ENCODE assay signal across 14 cellular contexts in genomic region chr16:68739964-68740627, GRCh38. TPM values are rescaled to one million over a fixed set of nuclear protein-coding genes. Genes with fewer than 3 reads are reported as not detected.
DNase-seq lines count a peak whose midpoint lies in the region; ATAC-seq, FAIRE-seq and TF ChIP-seq lines count a peak whose summit lies in the region.
"Had no signal": no experiment of that assay in that cellular context is flagged by ENCODE, and none has a peak within 500 bp of the region (broad histone marks: within the 10 kb centered on the region; RNA-seq: fewer than 3 reads in every experiment).

No MANE protein-coding gene starts in this region.

- H3K27ac ChIP-seq in BLaER1 treated with 17β-estradiol and CSF1 and Interleukin-3, amounts not matched to agents 10 nM and 100 nM, result peak overlapping the region in 5 of 11 experiments; percentile 11 to 41 (median 35); a peak in 6 of 22 replicates
- peak overlapping the region; percentile 42 for H3K27ac ChIP-seq in colonic mucosa
- H3K27ac ChIP-seq: cardiac muscle cell had no signal

- no peak for TF ChIP-seq POLR2A in GM12891 (IDR thresholded peaks at IDR 0.05; ENCODE audit: low read depth, low read length)

- peaks cover 29 to 51% (median 32%) of the 10 kb centered on the region in 11 experiments for H3K27me3 ChIP-seq in BLaER1 treated with 17β-estradiol and CSF1 and Interleukin-3, amounts not matched to agents 10 nM and 100 nM
- H3K27me3 ChIP-seq in colonic mucosa, result peaks cover 9% of the 10 kb centered on the region
- H3K27me3 ChIP-seq: MG63 had no signal

- H3K4me2 ChIP-seq in BLaER1 treated with 17β-estradiol and CSF1 and Interleukin-3, amounts not matched to agents 10 nM and 100 nM, result peak overlapping the region; percentile 68 to 85 (median 78)

- peaks cover 0 to 33% (median 5%) of the 10 kb centered on the region in 11 experiments; a peak in 9 of 22 replicates for H4K20me1 ChIP-seq in BLaER1 treated with 17β-estradiol and CSF1 and Interleukin-3, amounts not matched to agents 10 nM and 100 nM

- no peak for TF ChIP-seq CTCF in colonic mucosa (IDR thresholded peaks at IDR 0.05)

- no peak overlapping the region for H3K4me3 ChIP-seq in BLaER1 treated with 17β-estradiol and CSF1 and Interleukin-3, amounts not matched to agents 10 nM and 100 nM
- H3K4me3 ChIP-seq in colonic mucosa, result no peak overlapping the region
- H3K4me3 ChIP-seq: cardiac muscle cell, MG63 had no signal

- intact Hi-C loops in colonic mucosa (cut with DNase I), result loop anchor here (10.0 kb wide), 1 partner anchor 55 kb away; no protein-coding TSS in a partner anchor

- FAIRE-seq in GM12891 (lab: Jason Lieb, UNC), result no peak

- DNase-seq in MV-4-11 (lab: John Stamatoyannopoulos, UW) (peak; percentile 62), colonic mucosa (no peak), mucosa of gallbladder (ENCODE audit: low spot score) (peak; percentile 54), GM12891 (ENCODE audit: insufficient read length, low spot score) (no peak)
- DNase-seq: activated effector memory CD4-positive, alpha-beta T cell treated with Interleukin-2 at 50 U/mL for 16 hours; MG63; NCI-H82; stimulated activated CD4-positive, alpha-beta T cell treated with anti-CD3 and anti-CD28 coated beads, Interleukin-12 subunit alpha, Interleukin-12 subunit beta, amount 100 ng/mL, for 4 hours; SW 1271 had no signal

- peaks cover 0 to 7% (median 0%) of the 10 kb centered on the region in 11 experiments; a peak in 2 of 22 replicates for H3K9me3 ChIP-seq in BLaER1 treated with 17β-estradiol and CSF1 and Interleukin-3, amounts not matched to agents 10 nM and 100 nM (replicated peaks in 1 of 11)
- H3K9me3 ChIP-seq in colonic mucosa, result no peaks in the 10 kb centered on the region
- H3K9me3 ChIP-seq: MG63 had no signal

- H3K4me1 ChIP-seq in BLaER1 treated with 17β-estradiol and CSF1 and Interleukin-3, amounts not matched to agents 10 nM and 100 nM, result peaks cover 38 to 44% (median 41%) of the 10 kb centered on the region in 10 experiments
- H3K4me1 ChIP-seq in colonic mucosa, result no peaks in the 10 kb centered on the region

- H3K9ac ChIP-seq in BLaER1 treated with 17β-estradiol and CSF1 and Interleukin-3, amounts not matched to agents 10 nM and 100 nM, result no peak overlapping the region; a peak in 2 of 22 replicates
- peak overlapping the region in 1 of 2 donors; percentile 32 for H3K9ac ChIP-seq in colonic mucosa (ENCODE audit: low read depth in 2 of 2, low read length in 2 of 2)

- H3K36me3 ChIP-seq in BLaER1 treated with 17β-estradiol and CSF1 and Interleukin-3, amounts not matched to agents 10 nM and 100 nM, result no peaks in the 10 kb centered on the region
- no peaks in the 10 kb centered on the region for H3K36me3 ChIP-seq in colonic mucosa
- H3K36me3 ChIP-seq: cardiac muscle cell, MG63 had no signal

- ATAC-seq in GM18517 (IDR thresholded peaks at IDR 0.05; ENCODE audit: unreplicated experiment) (no peak), HG03354 (IDR thresholded peaks at IDR 0.05; ENCODE audit: poor library complexity, severe bottlenecking, unreplicated experiment) (no peak), GM21528 (IDR thresholded peaks at IDR 0.05; ENCODE audit: low FRiP score, unreplicated experiment) (no peak)

TF ChIP-seq in GM12891, 5 proteins besides CTCF, POLR2A, EP300 and RAD21:
- TF ChIP-seq POU2F2 (IDR thresholded peaks at IDR 0.05; ENCODE audit: low read depth, low read length) (no peak), POLR2AphosphoS5 (IDR thresholded peaks at IDR 0.05; ENCODE audit: low read depth, low read length) (no peak), SPI1 (IDR thresholded peaks at IDR 0.05; ENCODE audit: low read depth, low read length) (no peak), PAX5 (IDR thresholded peaks at IDR 0.05; ENCODE audit: insufficient read depth, low read length, severe bottlenecking) (no peak), TAF1 (IDR thresholded peaks at IDR 0.05; ENCODE audit: low read depth, low read length) (no peak)

RNA-seq across cellular contexts. Expression of gene CDH1, which starts 3.0 kb away (rescaled TPM):
- 100 to 1,000 TPM; 494 to 519 TPM for total RNA-seq in colonic mucosa
- total RNA-seq in mucosa of gallbladder, result 425 TPM
- 6.2 TPM for polyA plus RNA-seq in GM12891 (2012; ENCODE audit: low read depth, missing spikeins)

Comparison
In these comparisons a context has a peak if more than half of its experiments do, and no peak if none do; other contexts are left out.
1. DNase-seq: peak in MV-4-11 (single experiment) and mucosa of gallbladder (single experiment); none in colonic mucosa (single experiment) and GM12891 (single experiment).